ENCODE assay signal across 1 cellular context in genomic region chr11:33941637-33942160, GRCh38.
TF ChIP-seq lines count a peak whose summit lies in the region.

No MANE protein-coding gene starts in this region.

TF ChIP-seq in K562, 482 proteins besides CTCF, POLR2A, EP300 and RAD21 (continued from another document and continues in another):
- TF ChIP-seq, protein P1, sequence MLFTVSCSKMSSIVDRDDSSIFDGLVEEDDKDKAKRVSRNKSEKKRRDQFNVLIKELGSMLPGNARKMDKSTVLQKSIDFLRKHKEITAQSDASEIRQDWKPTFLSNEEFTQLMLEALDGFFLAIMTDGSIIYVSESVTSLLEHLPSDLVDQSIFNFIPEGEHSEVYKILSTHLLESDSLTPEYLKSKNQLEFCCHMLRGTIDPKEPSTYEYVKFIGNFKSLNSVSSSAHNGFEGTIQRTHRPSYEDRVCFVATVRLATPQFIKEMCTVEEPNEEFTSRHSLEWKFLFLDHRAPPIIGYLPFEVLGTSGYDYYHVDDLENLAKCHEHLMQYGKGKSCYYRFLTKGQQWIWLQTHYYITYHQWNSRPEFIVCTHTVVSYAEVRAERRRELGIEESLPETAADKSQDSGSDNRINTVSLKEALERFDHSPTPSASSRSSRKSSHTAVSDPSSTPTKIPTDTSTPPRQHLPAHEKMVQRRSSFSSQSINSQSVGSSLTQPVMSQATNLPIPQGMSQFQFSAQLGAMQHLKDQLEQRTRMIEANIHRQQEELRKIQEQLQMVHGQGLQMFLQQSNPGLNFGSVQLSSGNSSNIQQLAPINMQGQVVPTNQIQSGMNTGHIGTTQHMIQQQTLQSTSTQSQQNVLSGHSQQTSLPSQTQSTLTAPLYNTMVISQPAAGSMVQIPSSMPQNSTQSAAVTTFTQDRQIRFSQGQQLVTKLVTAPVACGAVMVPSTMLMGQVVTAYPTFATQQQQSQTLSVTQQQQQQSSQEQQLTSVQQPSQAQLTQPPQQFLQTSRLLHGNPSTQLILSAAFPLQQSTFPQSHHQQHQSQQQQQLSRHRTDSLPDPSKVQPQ (CRISPR knock-in tag; IDR thresholded peaks at IDR 0.05; ENCODE audit: borderline replicate concordance) = no peak
- peak; percentile 80 for TF ChIP-seq ETV1 (tag; conservative IDR thresholded peaks at IDR 0.05; ENCODE audit: low read depth)
- no peak for TF ChIP-seq SMARCB1 (IDR thresholded peaks at IDR 0.05; ENCODE audit: insufficient read length, low read depth)
- TF ChIP-seq, protein P2, sequence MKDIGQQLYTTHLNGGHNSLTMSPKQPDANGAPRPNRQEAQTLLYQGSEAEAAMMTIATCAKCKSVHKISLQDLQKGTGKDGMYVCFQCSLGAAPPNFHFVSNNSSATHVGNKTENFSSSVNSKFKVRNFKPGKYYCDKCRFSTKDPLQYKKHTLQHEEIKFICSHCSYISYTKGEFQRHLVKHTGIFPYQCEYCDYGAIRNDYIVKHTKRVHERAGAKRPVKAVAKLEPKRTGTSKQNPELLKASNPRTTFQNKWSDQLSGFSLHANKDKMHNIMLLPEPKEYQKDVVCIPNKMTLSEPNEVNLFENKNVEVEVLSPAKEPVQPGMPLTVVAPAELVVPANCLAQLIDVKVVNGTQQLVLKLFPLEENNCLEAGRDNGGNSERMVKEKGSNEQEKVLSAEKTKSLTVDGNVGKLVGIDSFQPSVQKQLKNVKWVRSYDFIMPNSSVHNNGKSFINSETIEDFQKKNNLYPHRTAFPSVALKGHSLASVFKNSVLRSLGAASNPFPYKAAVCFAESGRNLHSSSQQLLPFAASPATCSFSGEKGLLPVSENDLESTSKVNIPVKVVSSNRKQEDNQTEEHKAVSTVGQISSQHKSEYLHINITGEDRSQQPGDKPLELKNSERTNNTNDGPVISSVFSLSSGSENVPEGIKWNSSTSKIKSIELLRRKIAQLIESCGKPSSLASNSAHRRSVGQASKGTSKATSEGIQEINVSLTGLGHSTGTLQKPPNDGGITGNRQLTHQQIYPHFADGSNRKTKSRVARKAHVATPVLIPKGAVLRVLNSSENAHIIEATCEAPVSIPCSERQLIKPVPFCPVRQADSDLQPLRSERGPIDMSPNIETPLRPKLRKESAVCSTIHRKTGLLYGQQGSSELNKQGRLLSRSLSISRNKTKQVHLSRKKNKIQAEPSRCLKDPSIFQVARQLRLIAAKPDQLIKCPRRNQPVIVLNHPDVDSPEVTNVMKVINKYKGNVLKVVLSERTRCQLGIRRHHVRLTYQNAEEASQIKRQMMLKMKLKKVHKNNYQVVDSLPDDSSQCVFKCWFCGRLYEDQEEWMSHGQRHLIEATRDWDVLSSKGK (CRISPR knock-in tag; IDR thresholded peaks at IDR 0.05) = no peak
- TF ChIP-seq DMBX1 (CRISPR knock-in tag; IDR thresholded peaks at IDR 0.05; ENCODE audit: borderline replicate concordance) = peak; percentile 92
- no peak for TF ChIP-seq PHF21A (IDR thresholded peaks at IDR 0.05; ENCODE audit: borderline replicate concordance, low read depth)
- no peak for TF ChIP-seq ZNF212 (CRISPR knock-in tag; IDR thresholded peaks at IDR 0.05)
- TF ChIP-seq ARID3A (IDR thresholded peaks at IDR 0.05; ENCODE audit: borderline replicate concordance, low read depth, low read length) = peak; percentile 90; the same call in 1 of the 2 replicates
- TF ChIP-seq ZNF431 (CRISPR knock-in tag; IDR thresholded peaks at IDR 0.05) = no peak
- peak; percentile 85 for TF ChIP-seq ZFX (CRISPR knock-in tag; IDR thresholded peaks at IDR 0.05)
- no peak for TF ChIP-seq ZNF124 (CRISPR knock-in tag; IDR thresholded peaks at IDR 0.05)
- no peak for TF ChIP-seq JUNB (CRISPR knock-in tag; conservative IDR thresholded peaks at IDR 0.05)
- TF ChIP-seq CHD1 (IDR thresholded peaks at IDR 0.05; ENCODE audit: low read length) = no peak
- no peak for TF ChIP-seq ZNF77 (CRISPR knock-in tag; IDR thresholded peaks at IDR 0.05)
- TF ChIP-seq HDAC8 (tag; IDR thresholded peaks at IDR 0.05) = 0 out of 2 replicates have a peak, but pooled peaks have one; percentile 58
- TF ChIP-seq, protein P3, sequence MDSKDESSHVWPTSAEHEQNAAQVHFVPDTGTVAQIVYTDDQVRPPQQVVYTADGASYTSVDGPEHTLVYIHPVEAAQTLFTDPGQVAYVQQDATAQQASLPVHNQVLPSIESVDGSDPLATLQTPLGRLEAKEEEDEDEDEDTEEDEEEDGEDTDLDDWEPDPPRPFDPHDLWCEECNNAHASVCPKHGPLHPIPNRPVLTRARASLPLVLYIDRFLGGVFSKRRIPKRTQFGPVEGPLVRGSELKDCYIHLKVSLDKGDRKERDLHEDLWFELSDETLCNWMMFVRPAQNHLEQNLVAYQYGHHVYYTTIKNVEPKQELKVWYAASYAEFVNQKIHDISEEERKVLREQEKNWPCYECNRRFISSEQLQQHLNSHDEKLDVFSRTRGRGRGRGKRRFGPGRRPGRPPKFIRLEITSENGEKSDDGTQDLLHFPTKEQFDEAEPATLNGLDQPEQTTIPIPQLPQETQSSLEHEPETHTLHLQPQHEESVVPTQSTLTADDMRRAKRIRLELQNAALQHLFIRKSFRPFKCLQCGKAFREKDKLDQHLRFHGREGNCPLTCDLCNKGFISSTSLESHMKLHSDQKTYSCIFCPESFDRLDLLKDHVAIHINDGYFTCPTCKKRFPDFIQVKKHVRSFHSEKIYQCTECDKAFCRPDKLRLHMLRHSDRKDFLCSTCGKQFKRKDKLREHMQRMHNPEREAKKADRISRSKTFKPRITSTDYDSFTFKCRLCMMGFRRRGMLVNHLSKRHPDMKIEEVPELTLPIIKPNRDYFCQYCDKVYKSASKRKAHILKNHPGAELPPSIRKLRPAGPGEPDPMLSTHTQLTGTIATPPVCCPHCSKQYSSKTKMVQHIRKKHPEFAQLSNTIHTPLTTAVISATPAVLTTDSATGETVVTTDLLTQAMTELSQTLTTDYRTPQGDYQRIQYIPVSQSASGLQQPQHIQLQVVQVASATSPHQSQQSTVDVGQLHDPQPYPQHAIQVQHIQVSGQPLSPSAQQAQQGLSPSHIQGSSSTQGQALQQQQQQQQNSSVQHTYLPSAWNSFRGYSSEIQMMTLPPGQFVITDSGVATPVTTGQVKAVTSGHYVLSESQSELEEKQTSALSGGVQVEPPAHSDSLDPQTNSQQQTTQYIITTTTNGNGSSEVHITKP (IDR thresholded peaks at IDR 0.05; ENCODE audit: partially characterized antibody) = no peak
- TF ChIP-seq, protein P4, sequence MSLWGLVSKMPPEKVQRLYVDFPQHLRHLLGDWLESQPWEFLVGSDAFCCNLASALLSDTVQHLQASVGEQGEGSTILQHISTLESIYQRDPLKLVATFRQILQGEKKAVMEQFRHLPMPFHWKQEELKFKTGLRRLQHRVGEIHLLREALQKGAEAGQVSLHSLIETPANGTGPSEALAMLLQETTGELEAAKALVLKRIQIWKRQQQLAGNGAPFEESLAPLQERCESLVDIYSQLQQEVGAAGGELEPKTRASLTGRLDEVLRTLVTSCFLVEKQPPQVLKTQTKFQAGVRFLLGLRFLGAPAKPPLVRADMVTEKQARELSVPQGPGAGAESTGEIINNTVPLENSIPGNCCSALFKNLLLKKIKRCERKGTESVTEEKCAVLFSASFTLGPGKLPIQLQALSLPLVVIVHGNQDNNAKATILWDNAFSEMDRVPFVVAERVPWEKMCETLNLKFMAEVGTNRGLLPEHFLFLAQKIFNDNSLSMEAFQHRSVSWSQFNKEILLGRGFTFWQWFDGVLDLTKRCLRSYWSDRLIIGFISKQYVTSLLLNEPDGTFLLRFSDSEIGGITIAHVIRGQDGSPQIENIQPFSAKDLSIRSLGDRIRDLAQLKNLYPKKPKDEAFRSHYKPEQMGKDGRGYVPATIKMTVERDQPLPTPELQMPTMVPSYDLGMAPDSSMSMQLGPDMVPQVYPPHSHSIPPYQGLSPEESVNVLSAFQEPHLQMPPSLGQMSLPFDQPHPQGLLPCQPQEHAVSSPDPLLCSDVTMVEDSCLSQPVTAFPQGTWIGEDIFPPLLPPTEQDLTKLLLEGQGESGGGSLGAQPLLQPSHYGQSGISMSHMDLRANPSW (CRISPR knock-in tag; IDR thresholded peaks at IDR 0.05) = no peak
- no peak for TF ChIP-seq SETDB1 (IDR thresholded peaks at IDR 0.05; ENCODE audit: low read length)
- TF ChIP-seq RBM22 (IDR thresholded peaks at IDR 0.05; ENCODE audit: low read depth, low read length, poor library complexity, severe bottlenecking) = no peak
- TF ChIP-seq TAF15 (IDR thresholded peaks at IDR 0.05; ENCODE audit: low read depth, low read length) = no peak
- no peak for TF ChIP-seq HNRNPUL1 (IDR thresholded peaks at IDR 0.05; ENCODE audit: low read length)
- TF ChIP-seq ZNF311 (CRISPR knock-in tag; IDR thresholded peaks at IDR 0.05) = peak; percentile 66; the same call in 1 of the 2 replicates
- TF ChIP-seq ZNF584 (CRISPR knock-in tag; IDR thresholded peaks at IDR 0.05; ENCODE audit: low read depth) = peak; percentile 85; the same call in 1 of the 2 replicates
- TF ChIP-seq, protein P5, sequence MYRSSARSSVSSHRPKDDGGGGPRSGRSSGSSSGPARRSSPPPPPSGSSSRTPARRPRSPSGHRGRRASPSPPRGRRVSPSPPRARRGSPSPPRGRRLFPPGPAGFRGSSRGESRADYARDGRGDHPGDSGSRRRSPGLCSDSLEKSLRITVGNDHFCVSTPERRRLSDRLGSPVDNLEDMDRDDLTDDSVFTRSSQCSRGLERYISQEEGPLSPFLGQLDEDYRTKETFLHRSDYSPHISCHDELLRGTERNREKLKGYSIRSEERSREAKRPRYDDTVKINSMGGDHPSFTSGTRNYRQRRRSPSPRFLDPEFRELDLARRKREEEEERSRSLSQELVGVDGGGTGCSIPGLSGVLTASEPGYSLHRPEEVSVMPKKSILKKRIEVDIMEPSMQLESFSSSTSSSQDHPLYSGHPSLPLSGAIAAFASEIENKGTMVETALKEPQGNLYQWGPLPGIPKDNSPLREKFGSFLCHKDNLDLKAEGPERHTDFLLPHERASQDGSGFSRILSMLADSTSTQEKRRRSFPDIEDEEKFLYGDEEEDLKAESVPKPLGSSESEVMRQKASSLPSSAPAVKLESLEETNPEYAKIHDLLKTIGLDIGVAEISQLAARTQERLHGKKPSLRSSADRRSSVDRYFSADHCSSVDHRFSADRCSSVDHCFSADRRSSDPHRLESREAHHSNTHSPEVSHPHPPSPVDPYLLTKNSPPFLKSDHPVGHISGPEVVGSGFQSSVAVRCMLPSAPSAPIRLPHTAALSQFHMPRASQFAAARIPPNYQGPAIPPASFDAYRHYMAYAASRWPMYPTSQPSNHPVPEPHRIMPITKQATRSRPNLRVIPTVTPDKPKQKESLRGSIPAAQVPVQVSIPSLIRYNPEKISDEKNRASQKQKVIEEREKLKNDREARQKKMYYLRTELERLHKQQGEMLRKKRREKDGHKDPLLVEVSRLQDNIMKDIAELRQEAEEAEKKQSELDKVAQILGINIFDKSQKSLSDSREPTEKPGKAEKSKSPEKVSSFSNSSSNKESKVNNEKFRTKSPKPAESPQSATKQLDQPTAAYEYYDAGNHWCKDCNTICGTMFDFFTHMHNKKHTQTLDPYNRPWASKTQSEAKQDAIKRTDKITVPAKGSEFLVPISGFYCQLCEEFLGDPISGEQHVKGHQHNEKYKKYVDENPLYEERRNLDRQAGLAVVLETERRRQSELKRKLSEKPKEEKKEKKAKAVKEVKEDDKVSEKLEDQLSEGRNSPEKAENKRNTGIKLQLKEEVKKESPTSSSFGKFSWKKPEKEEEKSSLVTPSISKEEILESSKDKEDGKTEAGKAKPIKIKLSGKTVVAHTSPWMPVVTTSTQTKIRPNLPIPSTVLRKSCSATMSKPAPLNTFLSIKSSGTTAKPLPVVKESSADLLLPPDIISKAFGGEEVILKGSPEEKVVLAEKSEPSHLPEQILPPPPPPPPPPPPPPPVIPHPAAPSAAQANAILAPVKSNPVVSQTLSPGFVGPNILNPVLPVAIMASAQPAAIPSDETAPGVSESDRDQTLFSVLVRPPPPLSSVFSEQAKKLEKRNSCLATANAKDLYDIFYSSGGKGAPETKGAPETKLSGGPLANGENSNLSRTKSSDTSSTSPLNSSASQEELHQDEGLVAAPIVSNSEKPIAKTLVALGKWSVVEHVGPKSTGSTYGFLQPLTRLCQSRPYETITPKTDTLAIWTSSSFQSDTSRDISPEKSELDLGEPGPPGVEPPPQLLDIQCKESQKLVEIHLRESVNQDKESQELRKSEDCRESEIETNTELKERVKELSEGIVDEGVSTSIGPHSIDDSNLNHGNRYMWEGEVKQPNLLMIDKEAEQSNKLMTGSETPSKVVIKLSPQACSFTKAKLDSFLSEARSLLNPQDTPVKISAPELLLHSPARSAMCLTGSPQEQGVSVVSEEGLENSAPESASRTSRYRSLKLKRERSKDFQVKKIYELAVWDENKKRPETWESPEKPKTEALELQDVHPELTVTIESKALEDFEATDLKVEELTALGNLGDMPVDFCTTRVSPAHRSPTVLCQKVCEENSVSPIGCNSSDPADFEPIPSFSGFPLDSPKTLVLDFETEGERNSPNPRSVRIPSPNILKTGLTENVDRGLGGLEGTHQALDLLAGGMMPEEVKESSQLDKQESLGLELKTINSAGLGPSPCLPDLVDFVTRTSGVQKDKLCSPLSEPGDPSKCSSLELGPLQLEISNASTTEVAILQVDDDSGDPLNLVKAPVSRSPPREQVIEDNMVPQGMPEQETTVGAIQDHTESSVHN (IDR thresholded peaks at IDR 0.05; ENCODE audit: borderline replicate concordance in 1 of 2, low read depth in 1 of 2) = no peak
- TF ChIP-seq MCM3 (IDR thresholded peaks at IDR 0.05) = no peak
- no peak for TF ChIP-seq TFAM (CRISPR knock-in tag; conservative IDR thresholded peaks at IDR 0.05)
- TF ChIP-seq ZNF175 (CRISPR knock-in tag; IDR thresholded peaks at IDR 0.05; ENCODE audit: low read depth) = peak; percentile 91; the same call in 1 of the 2 replicates
- TF ChIP-seq ZNF174 (CRISPR knock-in tag; IDR thresholded peaks at IDR 0.05) = no peak
- no peak for TF ChIP-seq ZBTB8A (IDR thresholded peaks at IDR 0.05; ENCODE audit: partially characterized antibody)
- peak; percentile 90 for TF ChIP-seq C11orf30 (IDR thresholded peaks at IDR 0.05; ENCODE audit: low read depth)
- TF ChIP-seq MXD1 (CRISPR knock-in tag; IDR thresholded peaks at IDR 0.05; ENCODE audit: borderline replicate concordance, poor library complexity, severe bottlenecking) = no peak
